In the genomic region with DNA sequence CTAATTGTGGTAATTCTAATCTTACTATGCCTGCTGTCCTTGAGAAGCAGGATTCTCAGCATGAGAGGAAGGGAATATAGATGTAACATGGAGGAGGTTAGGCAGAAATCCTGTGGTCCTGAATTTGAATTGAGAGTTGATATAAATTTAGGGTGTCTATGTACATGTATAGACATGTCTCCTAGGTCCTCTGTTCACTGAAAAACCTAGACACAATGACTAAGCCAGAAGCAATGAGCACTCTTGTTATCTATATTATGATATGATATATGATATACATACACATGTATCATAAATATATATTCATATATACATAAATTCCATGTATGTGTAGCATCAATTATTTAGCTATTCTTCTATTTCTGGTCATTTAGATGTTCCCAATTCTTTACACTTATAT, we compare ENCODE assay signal across 20 cellular contexts.
"Had no signal": no experiment of that assay in that cellular context is flagged by ENCODE, and none has a peak within 500 bp of the region (broad histone marks: within the 10 kb centered on the region; RNA-seq: fewer than 3 reads in every experiment).

No MANE protein-coding gene starts in this region.

- H3K4me3 Mint-ChIP-seq: naive thymus-derived CD8-positive, alpha-beta T cell; stimulated activated naive B cell treated with anti-CD40 and anti-IgM and Interleukin-4, amounts not matched to agents 10 μg/mL and 1 μg/mL and 100 μg/mL, for 72 hours; stimulated activated naive CD8-positive, alpha-beta T cell treated with anti-CD3 and anti-CD28 coated beads, Interleukin-15, amount 100 ng/mL, for 72 hours had no signal

- ATAC-seq: mucosa of descending colon; naive thymus-derived CD8-positive, alpha-beta T cell; sciatic nerve; stimulated activated naive B cell treated with anti-CD40 and anti-IgM and Interleukin-4, amounts not matched to agents 10 μg/mL and 1 μg/mL and 100 μg/mL, for 72 hours; stimulated activated naive CD8-positive, alpha-beta T cell treated with anti-CD3 and anti-CD28 coated beads, Interleukin-15, amount 100 ng/mL, for 72 hours; upper lobe of right lung had no signal

- H3K9me3 Mint-ChIP-seq: naive thymus-derived CD8-positive, alpha-beta T cell; stimulated activated naive B cell treated with anti-CD40 and anti-IgM and Interleukin-4, amounts not matched to agents 10 μg/mL and 1 μg/mL and 100 μg/mL, for 72 hours; stimulated activated naive CD8-positive, alpha-beta T cell treated with anti-CD3 and anti-CD28 coated beads, Interleukin-15, amount 100 ng/mL, for 72 hours had no signal

- H3K9me3 ChIP-seq: esophagus muscularis mucosa, mucosa of descending colon, spleen, testis, tibial nerve, upper lobe of right lung, vagina had no signal

- H3K36me3 ChIP-seq: esophagus muscularis mucosa, spleen, tibial nerve, upper lobe of right lung, vagina had no signal

- DNase-seq: cortex of kidney; dorsolateral prefrontal cortex; effector CD8-positive, alpha-beta T cell; kidney glomerular epithelial cell; mucosa of descending colon; naive thymus-derived CD8-positive, alpha-beta T cell; posterior cingulate gyrus; spleen; stimulated activated CD4-positive, alpha-beta T cell treated with anti-CD3 and anti-CD28 coated beads, Interleukin-15, amount 100 ng/mL, for 24 hours; stimulated activated CD4-positive, alpha-beta T cell treated with anti-CD3 and anti-CD28 coated beads, Interleukin-1b, Interleukin-23, amount 100 ng/mL, for 48 hours; stimulated activated CD4-positive, alpha-beta T cell treated with anti-CD3 and anti-CD28 coated beads, Interleukin-4, amount 100 ng/mL, for 24 hours; stimulated activated naive B cell treated with anti-CD40 and anti-IgM and Interleukin-4, amounts not matched to agents 10 μg/mL and 1 μg/mL and 100 μg/mL, for 72 hours; stimulated activated naive CD8-positive, alpha-beta T cell treated with anti-CD3 and anti-CD28 coated beads, Interleukin-15, amount 100 ng/mL, for 72 hours; testis; upper lobe of right lung had no signal

- H3K27ac Mint-ChIP-seq: stimulated activated naive B cell treated with anti-CD40 and anti-IgM and Interleukin-4, amounts not matched to agents 10 μg/mL and 1 μg/mL and 100 μg/mL, for 72 hours had no signal

- H3K4me1 ChIP-seq: spleen, testis, vagina had no signal

- H3K36me3 Mint-ChIP-seq: naive thymus-derived CD8-positive, alpha-beta T cell; stimulated activated naive B cell treated with anti-CD40 and anti-IgM and Interleukin-4, amounts not matched to agents 10 μg/mL and 1 μg/mL and 100 μg/mL, for 72 hours had no signal

- H3K4me3 ChIP-seq: dorsolateral prefrontal cortex, esophagus muscularis mucosa, hepatocyte, mucosa of descending colon, spleen, testis, tibial nerve, upper lobe of right lung, vagina had no signal

- H3K27ac ChIP-seq: dorsolateral prefrontal cortex, esophagus muscularis mucosa, hepatocyte, spleen, testis, tibial nerve, upper lobe of right lung, vagina had no signal

- H3K4me1 Mint-ChIP-seq: naive thymus-derived CD8-positive, alpha-beta T cell; stimulated activated naive CD8-positive, alpha-beta T cell treated with anti-CD3 and anti-CD28 coated beads, Interleukin-15, amount 100 ng/mL, for 72 hours had no signal

- H3K27me3 ChIP-seq: dorsolateral prefrontal cortex, esophagus muscularis mucosa, hepatocyte, spleen, testis, tibial nerve, upper lobe of right lung, vagina had no signal

- H3K27me3 Mint-ChIP-seq: stimulated activated naive B cell treated with anti-CD40 and anti-IgM and Interleukin-4, amounts not matched to agents 10 μg/mL and 1 μg/mL and 100 μg/mL, for 72 hours had no signal
